29 cellular contexts compared by ENCODE assay signal in genomic region chr7:81690688-81691087, GRCh38.
A peak's percentile ranks its signal among the peaks of the same experiment; 100 is the strongest.
DNase-seq lines count a peak whose midpoint lies in the region; ATAC-seq, FAIRE-seq and TF ChIP-seq lines count a peak whose summit lies in the region.
"Had no signal": no experiment of that assay in that cellular context is flagged by ENCODE, and none has a peak within 500 bp of the region (broad histone marks: within the 10 kb centered on the region; RNA-seq: fewer than 3 reads in every experiment).

No MANE protein-coding gene starts in this region.

- H3K4me1 Mint-ChIP-seq in MCF 10A (ENCODE audit: insufficient read depth, unreplicated experiment): peaks cover 32% of the 10 kb centered on the region
- H3K4me1 Mint-ChIP-seq: activated CD4-positive, alpha-beta memory T cell treated with anti-CD3 and anti-CD28 coated beads, Interleukin-2, amount 10 ng/mL, durations not matched to agents 7 days and 5 days; activated naive CD8-positive, alpha-beta T cell treated with anti-CD3 and anti-CD28 coated beads, Interleukin-2, amount 50 U/mL, for 24 hours; CD8-positive, alpha-beta memory T cell; T-cell had no signal

- ATAC-seq in RWPE2 (ENCODE audit: low read depth): no peak
- ATAC-seq: activated naive CD8-positive, alpha-beta T cell treated with anti-CD3 and anti-CD28 coated beads, Interleukin-2, amount 50 U/mL, for 24 hours; body of pancreas; effector memory CD8-positive, alpha-beta T cell; gastroesophageal sphincter; natural killer cell treated with Interleukin-12 subunit alpha and Interleukin-12 subunit beta and Interleukin-15 and Interleukin-18, amount 100 ng/mL, for 72 hours; T-cell had no signal

- TF ChIP-seq EP300 in transverse colon (IDR thresholded peaks at IDR 0.05; ENCODE audit: low read depth): no peak

- no peaks in the 10 kb centered on the region for H3K27me3 Mint-ChIP-seq in MCF 10A (ENCODE audit: insufficient read depth, unreplicated experiment)
- H3K27me3 Mint-ChIP-seq: activated CD4-positive, alpha-beta memory T cell treated with anti-CD3 and anti-CD28 coated beads, Interleukin-2, amount 10 ng/mL, durations not matched to agents 7 days and 5 days; activated naive CD8-positive, alpha-beta T cell treated with anti-CD3 and anti-CD28 coated beads, Interleukin-2, amount 50 U/mL, for 24 hours; effector memory CD8-positive, alpha-beta T cell; natural killer cell treated with Interleukin-12 subunit alpha and Interleukin-12 subunit beta and Interleukin-15 and Interleukin-18, amount 100 ng/mL, for 72 hours; progenitor cell of endocrine pancreas; T-cell had no signal

- TF ChIP-seq CTCF in MCF 10A (IDR thresholded peaks at IDR 0.05; ENCODE audit: unreplicated experiment) (no peak), breast epithelium (IDR thresholded peaks at IDR 0.05) (no peak), RWPE2 (IDR thresholded peaks at IDR 0.05; ENCODE audit: poor library complexity, severe bottlenecking) (no peak), fibroblast of pulmonary artery (IDR thresholded peaks at IDR 0.05; ENCODE audit: low read length, missing control alignments) (no peak), uterus (IDR thresholded peaks at IDR 0.05) (no peak), kidney (IDR thresholded peaks at IDR 0.05; ENCODE audit: borderline replicate concordance, extremely low read depth, insufficient read depth) (no peak), transverse colon (IDR thresholded peaks at IDR 0.05) (no peak)

- no TSS peak for BruUV-seq in MCF 10A (replicated peaks; lab: Mats Ljungman, UMichigan)

- no peak for FAIRE-seq in kidney (lab: Jason Lieb, UNC)
- FAIRE-seq: GM19239 had no signal

- CTCF ChIA-PET in MCF 10A (lab: Yijun Ruan, JAX): interaction anchor here (1.2 kb wide), 1 partner anchor 25 kb away, joined by 4 read pairs; no protein-coding TSS in a partner anchor

- H3K9me3 Mint-ChIP-seq in MCF 10A (ENCODE audit: unreplicated experiment): no peaks in the 10 kb centered on the region

- intact Hi-C loops in MCF 10A (cut with micrococcal nuclease): no loop called here
- intact Hi-C loops in breast epithelium (cut with DNase I; ENCODE audit: low total_unique reads): loop anchor here (5.0 kb wide), 1 partner anchor 988 kb away; no protein-coding TSS in a partner anchor
- intact Hi-C loops in uterus (cut with DNase I; ENCODE audit: low total_unique reads): no loop called here
- intact Hi-C loops in kidney (cut with DNase I): no loop called here
- intact Hi-C loops in transverse colon (cut with DNase I; ENCODE audit: low total_unique reads): no loop called here

- WGBS in transverse colon (ENCODE audit: low coverage in 1 of 2), 2 donors: 59 to 60% methylated on average over 3 of the region's 3 CpGs

- H3K27ac ChIP-seq in breast epithelium: peak overlapping the region in 1 of 2 donors; percentile 26
- H3K27ac ChIP-seq in RWPE2 (ENCODE audit: poor library complexity, severe bottlenecking): peak overlapping the region; percentile 26
- H3K27ac ChIP-seq in uterus: peak overlapping the region; percentile 37 to 41
- H3K27ac ChIP-seq in kidney (ENCODE audit: low read depth in 2 of 2, low read length in 2 of 2): no peak overlapping the region
- H3K27ac ChIP-seq in transverse colon: no peak overlapping the region
- H3K27ac ChIP-seq: body of pancreas, colonic mucosa, gastroesophageal sphincter, sigmoid colon, stomach, tibial nerve had no signal

- no peak overlapping the region for H3K4me3 Mint-ChIP-seq in MCF 10A (ENCODE audit: unreplicated experiment)
- H3K4me3 Mint-ChIP-seq: activated CD4-positive, alpha-beta memory T cell treated with anti-CD3 and anti-CD28 coated beads, Interleukin-2, amount 10 ng/mL, durations not matched to agents 7 days and 5 days; activated naive CD8-positive, alpha-beta T cell treated with anti-CD3 and anti-CD28 coated beads, Interleukin-2, amount 50 U/mL, for 24 hours; CD8-positive, alpha-beta memory T cell; effector memory CD8-positive, alpha-beta T cell; natural killer cell treated with Interleukin-12 subunit alpha and Interleukin-12 subunit beta and Interleukin-15 and Interleukin-18, amount 100 ng/mL, for 72 hours; T-cell had no signal

- H3K9me3 ChIP-seq in breast epithelium (no peaks in the 10 kb centered on the region), RWPE2 (ENCODE audit: severe bottlenecking) (no peaks in the 10 kb centered on the region), uterus (no peaks in the 10 kb centered on the region), kidney (ENCODE audit: control insufficient read depth in 1 of 2, low read length in 2 of 2) (no peaks in the 10 kb centered on the region), transverse colon (no peaks in the 10 kb centered on the region)
- H3K9me3 ChIP-seq: body of pancreas, colonic mucosa, gastroesophageal sphincter, sigmoid colon, stomach, tibial nerve had no signal

- peak overlapping the region; percentile 21 for H3K27ac Mint-ChIP-seq in MCF 10A (ENCODE audit: low read depth, unreplicated experiment)
- H3K27ac Mint-ChIP-seq: activated CD4-positive, alpha-beta memory T cell treated with anti-CD3 and anti-CD28 coated beads, Interleukin-2, amount 10 ng/mL, durations not matched to agents 7 days and 5 days; activated naive CD8-positive, alpha-beta T cell treated with anti-CD3 and anti-CD28 coated beads, Interleukin-2, amount 50 U/mL, for 24 hours; CD8-positive, alpha-beta memory T cell; effector memory CD8-positive, alpha-beta T cell; natural killer cell treated with Interleukin-12 subunit alpha and Interleukin-12 subunit beta and Interleukin-15 and Interleukin-18, amount 100 ng/mL, for 72 hours; T-cell had no signal

- in situ Hi-C loops in transverse colon (cut with MboI; ENCODE audit: low pct_ligation_motif_present in 1 of 4, low pct_unique_long_range_greater_than_20kb in 1 of 4, low sequenced_read_pairs in 3 of 4): no loop called here

- H3K4me1 ChIP-seq in breast epithelium (peaks cover 0 to under 1% of the 10 kb centered on the region in 2 donors), RWPE2 (ENCODE audit: insufficient read depth, poor library complexity, severe bottlenecking) (peaks cover 15% of the 10 kb centered on the region), uterus (peaks cover 0 to 5% of the 10 kb centered on the region in 2 donors), kidney (ENCODE audit: control insufficient read depth in 1 of 2, insufficient read depth in 1 of 2, low read depth in 1 of 2, low read length in 2 of 2) (no peaks in the 10 kb centered on the region), transverse colon (no peaks in the 10 kb centered on the region)
- H3K4me1 ChIP-seq: body of pancreas, colonic mucosa, sigmoid colon, stomach, tibial nerve had no signal

- POLR2A ChIA-PET in MCF 10A (lab: Yijun Ruan, JAX): interaction anchor here (0.6 to 0.7 kb wide), 2 partner anchors 17 to 33 kb away, joined by 3 read pairs; no protein-coding TSS in a partner anchor

- no peak for DNase-seq in MCF 10A (ENCODE audit: unreplicated experiment)
- DNase-seq in breast epithelium (ENCODE audit: low spot score in 2 of 2): no peak
- DNase-seq in RWPE2 (ENCODE audit: low spot score): no peak
- DNase-seq in fibroblast of pulmonary artery (ENCODE audit: low read depth): no peak
- no peak for DNase-seq in uterus
- DNase-seq in kidney: no peak
- no peak for DNase-seq in transverse colon
- no peak for DNase-seq in COLO829 (ENCODE audit: low spot score)
- DNase-seq: activated CD4-positive, alpha-beta memory T cell treated with anti-CD3 and anti-CD28 coated beads, Interleukin-2, amount 10 ng/mL, durations not matched to agents 7 days and 5 days; activated CD4-positive, CD25-positive, alpha-beta regulatory T cell treated with anti-CD3 and anti-CD28 coated beads, Interleukin-2, amount 50 U/mL, for 72 hours; activated gamma-delta T cell; activated naive CD8-positive, alpha-beta T cell treated with anti-CD3 and anti-CD28 coated beads, Interleukin-2, amount 50 U/mL, for 24 hours; body of pancreas; CD8-positive, alpha-beta memory T cell; colonic mucosa; effector memory CD8-positive, alpha-beta T cell; hypothalamus; NCI-H1105; NCI-H2029; NCI-H748 treated with DMSO at 0.1 percent for 48 hours; Right ventricle myocardium superior; sigmoid colon; stomach; T-cell had no signal

- H3K9ac ChIP-seq in kidney (ENCODE audit: low read length in 2 of 2): no peak overlapping the region

- TF ChIP-seq POLR2A in breast epithelium (IDR thresholded peaks at IDR 0.05): no peak
- TF ChIP-seq POLR2A in uterus (IDR thresholded peaks at IDR 0.05): no peak
- TF ChIP-seq POLR2A in transverse colon (IDR thresholded peaks at IDR 0.05): no peak

- H3K36me3 ChIP-seq in breast epithelium (no peaks in the 10 kb centered on the region), RWPE2 (ENCODE audit: low read depth) (no peaks in the 10 kb centered on the region), uterus (no peaks in the 10 kb centered on the region), kidney (ENCODE audit: control insufficient read depth in 1 of 2, insufficient read depth in 2 of 2, low read length in 2 of 2) (no peaks in the 10 kb centered on the region), transverse colon (no peaks in the 10 kb centered on the region)
- H3K36me3 ChIP-seq: colonic mucosa, gastroesophageal sphincter, sigmoid colon, stomach, tibial nerve had no signal

- H3K4me3 ChIP-seq in breast epithelium: no peak overlapping the region
- no peak overlapping the region for H3K4me3 ChIP-seq in RWPE2 (ENCODE audit: severe bottlenecking)
- H3K4me3 ChIP-seq in fibroblast of pulmonary artery (replicated peaks; ENCODE audit: low read depth, low read length): peak overlapping the region; percentile 7
- H3K4me3 ChIP-seq in uterus: no peak overlapping the region
- H3K4me3 ChIP-seq in kidney (ENCODE audit: low read length in 2 of 2): no peak overlapping the region
- H3K4me3 ChIP-seq in transverse colon: no peak overlapping the region
- H3K4me3 ChIP-seq: body of pancreas, colonic mucosa, gastroesophageal sphincter, sigmoid colon, stomach, tibial nerve had no signal

- H3K27me3 ChIP-seq in breast epithelium (no peaks in the 10 kb centered on the region), RWPE2 (ENCODE audit: insufficient read depth, poor library complexity, severe bottlenecking) (no peaks in the 10 kb centered on the region), uterus (no peaks in the 10 kb centered on the region), transverse colon (no peaks in the 10 kb centered on the region)
- H3K27me3 ChIP-seq: body of pancreas, colonic mucosa, gastroesophageal sphincter, sigmoid colon, stomach, tibial nerve had no signal

- H3K36me3 Mint-ChIP-seq in MCF 10A (ENCODE audit: insufficient read depth, unreplicated experiment): no peaks in the 10 kb centered on the region
- H3K36me3 Mint-ChIP-seq: CD8-positive, alpha-beta memory T cell; T-cell had no signal

Comparison
In these comparisons a context has a peak if more than half of its experiments do, and no peak if none do; other contexts are left out.
1. H3K27ac ChIP-seq: peak in RWPE2 (single experiment) and uterus (2 of 2); none in kidney (0 of 2) and transverse colon (0 of 4).